In the genomic region with DNA sequence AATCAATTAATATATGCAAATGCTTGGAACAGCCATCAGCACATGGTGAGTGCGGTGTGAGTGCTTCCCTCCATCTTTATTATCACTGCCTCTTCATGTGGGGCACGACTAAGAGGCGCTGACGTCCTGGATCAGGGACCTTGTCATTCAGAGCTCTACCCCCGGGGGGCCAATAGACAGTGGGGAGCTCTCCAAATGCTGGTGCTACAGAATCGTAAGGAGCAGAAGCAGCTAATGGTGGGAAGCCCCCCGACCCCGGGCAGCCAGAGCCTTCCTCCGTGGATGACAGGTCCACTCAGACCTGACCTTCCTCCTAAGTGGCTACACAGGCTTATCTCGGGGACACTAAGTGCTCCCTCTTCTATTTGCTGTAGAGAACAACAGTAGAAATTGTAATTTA, we compare ENCODE assay signal across 8 cellular contexts.
"Had no signal": no experiment of that assay in that cellular context is flagged by ENCODE, and none has a peak within 500 bp of the region (broad histone marks: within the 10 kb centered on the region; RNA-seq: fewer than 3 reads in every experiment).

No MANE protein-coding gene starts in this region.

- H3K9me3 ChIP-seq: HAP-1 had no signal

- DNase-seq: GOT3, H9, HCEC 1CT, HFFc6 had no signal

- H3K4me3 ChIP-seq: GM23248, GM23338, HAP-1 had no signal

- H3K27ac ChIP-seq: GM23248 had no signal

- H3K4me2 ChIP-seq: GM23338 had no signal

- H3K4me1 ChIP-seq: HAP-1 had no signal

- ATAC-seq: GM23338, HCT116 had no signal

- H3K9ac ChIP-seq: GM23248 had no signal

- H2AFZ ChIP-seq: GM23248, GM23338 had no signal

- H3K36me3 ChIP-seq: HAP-1 had no signal
